ENCODE assay signal across 1 cellular context in the genomic region with DNA sequence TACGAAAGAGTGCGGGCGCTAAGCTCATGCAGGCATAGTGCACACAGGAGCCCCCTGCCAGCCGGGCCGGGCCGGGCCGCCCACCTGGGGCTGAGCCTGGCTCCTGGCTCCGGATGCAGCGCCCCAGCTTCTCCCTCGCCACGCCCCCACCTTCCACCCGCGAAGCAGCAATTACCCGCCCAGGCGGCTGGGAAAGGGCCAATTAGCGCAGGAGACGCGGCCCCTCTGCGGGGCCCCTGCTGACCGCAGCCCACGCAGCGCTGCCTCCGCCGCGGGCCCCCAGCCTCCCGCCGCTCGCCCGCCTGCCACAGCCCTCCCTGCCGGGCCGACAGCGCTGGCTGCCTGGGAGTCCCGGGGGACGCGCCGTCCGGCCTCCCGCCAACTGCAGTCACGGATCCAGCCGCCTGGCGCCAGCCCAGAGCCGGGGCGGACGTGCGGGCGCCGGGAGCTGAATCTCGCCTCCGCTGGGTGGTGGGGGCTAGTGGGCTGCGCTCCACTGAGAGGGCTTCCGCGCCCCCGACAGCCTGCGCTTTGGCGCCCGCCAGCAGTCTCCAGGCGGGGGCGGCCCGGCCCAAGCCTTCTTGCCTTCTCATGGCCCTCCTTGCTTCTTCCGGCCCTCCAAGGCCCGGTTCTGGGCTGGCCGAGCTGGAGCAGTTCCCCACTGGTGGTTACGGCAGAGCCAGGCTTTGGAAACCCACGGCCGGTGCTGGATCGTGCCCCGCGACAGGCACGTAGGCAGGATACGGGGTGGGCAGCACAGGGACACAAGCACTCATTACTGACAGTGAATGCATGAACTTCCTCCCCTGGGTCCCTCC.
A peak's percentile ranks its signal among the peaks of the same experiment; 100 is the strongest.
TF ChIP-seq lines count a peak whose summit lies in the region.

No MANE protein-coding gene starts in this region.

TF ChIP-seq in HepG2, 621 proteins besides CTCF, POLR2A, EP300 and RAD21 (continued from another document):
- TF ChIP-seq, protein P1, sequence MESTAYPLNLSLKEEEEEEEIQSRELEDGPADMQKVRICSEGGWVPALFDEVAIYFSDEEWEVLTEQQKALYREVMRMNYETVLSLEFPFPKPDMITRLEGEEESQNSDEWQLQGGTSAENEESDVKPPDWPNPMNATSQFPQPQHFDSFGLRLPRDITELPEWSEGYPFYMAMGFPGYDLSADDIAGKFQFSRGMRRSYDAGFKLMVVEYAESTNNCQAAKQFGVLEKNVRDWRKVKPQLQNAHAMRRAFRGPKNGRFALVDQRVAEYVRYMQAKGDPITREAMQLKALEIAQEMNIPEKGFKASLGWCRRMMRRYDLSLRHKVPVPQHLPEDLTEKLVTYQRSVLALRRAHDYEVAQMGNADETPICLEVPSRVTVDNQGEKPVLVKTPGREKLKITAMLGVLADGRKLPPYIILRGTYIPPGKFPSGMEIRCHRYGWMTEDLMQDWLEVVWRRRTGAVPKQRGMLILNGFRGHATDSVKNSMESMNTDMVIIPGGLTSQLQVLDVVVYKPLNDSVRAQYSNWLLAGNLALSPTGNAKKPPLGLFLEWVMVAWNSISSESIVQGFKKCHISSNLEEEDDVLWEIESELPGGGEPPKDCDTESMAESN (CRISPR knock-in tag; conservative IDR thresholded peaks at IDR 0.05), result peak; percentile 56; the same call in 1 of the 2 replicates
- TF ChIP-seq FOXA1 (IDR thresholded peaks at IDR 0.05), result no peak
- no peak for TF ChIP-seq FOXA1 (CRISPR knock-in tag; IDR thresholded peaks at IDR 0.05)
- TF ChIP-seq, protein P2, sequence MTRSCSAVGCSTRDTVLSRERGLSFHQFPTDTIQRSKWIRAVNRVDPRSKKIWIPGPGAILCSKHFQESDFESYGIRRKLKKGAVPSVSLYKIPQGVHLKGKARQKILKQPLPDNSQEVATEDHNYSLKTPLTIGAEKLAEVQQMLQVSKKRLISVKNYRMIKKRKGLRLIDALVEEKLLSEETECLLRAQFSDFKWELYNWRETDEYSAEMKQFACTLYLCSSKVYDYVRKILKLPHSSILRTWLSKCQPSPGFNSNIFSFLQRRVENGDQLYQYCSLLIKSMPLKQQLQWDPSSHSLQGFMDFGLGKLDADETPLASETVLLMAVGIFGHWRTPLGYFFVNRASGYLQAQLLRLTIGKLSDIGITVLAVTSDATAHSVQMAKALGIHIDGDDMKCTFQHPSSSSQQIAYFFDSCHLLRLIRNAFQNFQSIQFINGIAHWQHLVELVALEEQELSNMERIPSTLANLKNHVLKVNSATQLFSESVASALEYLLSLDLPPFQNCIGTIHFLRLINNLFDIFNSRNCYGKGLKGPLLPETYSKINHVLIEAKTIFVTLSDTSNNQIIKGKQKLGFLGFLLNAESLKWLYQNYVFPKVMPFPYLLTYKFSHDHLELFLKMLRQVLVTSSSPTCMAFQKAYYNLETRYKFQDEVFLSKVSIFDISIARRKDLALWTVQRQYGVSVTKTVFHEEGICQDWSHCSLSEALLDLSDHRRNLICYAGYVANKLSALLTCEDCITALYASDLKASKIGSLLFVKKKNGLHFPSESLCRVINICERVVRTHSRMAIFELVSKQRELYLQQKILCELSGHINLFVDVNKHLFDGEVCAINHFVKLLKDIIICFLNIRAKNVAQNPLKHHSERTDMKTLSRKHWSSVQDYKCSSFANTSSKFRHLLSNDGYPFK (CRISPR knock-in tag; IDR thresholded peaks at IDR 0.05; ENCODE audit: borderline replicate concordance), result 0 out of 2 replicates have a peak, but pooled peaks have one; percentile 9
- peak; percentile 36; the same call in 1 of the 2 replicates for TF ChIP-seq HOXA3 (CRISPR knock-in tag; IDR thresholded peaks at IDR 0.05)
- TF ChIP-seq ZNF225 (CRISPR knock-in tag; IDR thresholded peaks at IDR 0.05), result peak; percentile 29; the same call in 1 of the 2 replicates
- TF ChIP-seq ZNF777 (CRISPR knock-in tag; IDR thresholded peaks at IDR 0.05), result peak; percentile 99
- TF ChIP-seq ZFP90 (CRISPR knock-in tag; IDR thresholded peaks at IDR 0.05; ENCODE audit: borderline replicate concordance), result 0 out of 2 replicates have a peak, but pooled peaks have one; percentile 28
- TF ChIP-seq ZNF761 (CRISPR knock-in tag; conservative IDR thresholded peaks at IDR 0.05), result 0 out of 2 replicates have a peak, but pooled peaks have one; percentile 17
- no peak for TF ChIP-seq CC2D1A (CRISPR knock-in tag; IDR thresholded peaks at IDR 0.05)
- TF ChIP-seq ZNF343 (CRISPR knock-in tag; IDR thresholded peaks at IDR 0.05), result 0 out of 2 replicates have a peak, but pooled peaks have one; percentile 40
- TF ChIP-seq ZNF607 (CRISPR knock-in tag; IDR thresholded peaks at IDR 0.05; ENCODE audit: borderline replicate concordance), result peak; percentile 77
- TF ChIP-seq ERF (CRISPR knock-in tag; IDR thresholded peaks at IDR 0.05), result 0 out of 2 replicates have a peak, but pooled peaks have one; percentile 25
- 0 out of 2 replicates have a peak, but pooled peaks have one; percentile 19 for TF ChIP-seq HOXD1 (CRISPR knock-in tag; IDR thresholded peaks at IDR 0.05)
- peak; percentile 56; the same call in 1 of the 2 replicates for TF ChIP-seq TFDP2 (CRISPR knock-in tag; IDR thresholded peaks at IDR 0.05)
- TF ChIP-seq ZFY (CRISPR knock-in tag; IDR thresholded peaks at IDR 0.05), result peak; percentile 53
- TF ChIP-seq GRHL1 (CRISPR knock-in tag; conservative IDR thresholded peaks at IDR 0.05), result no peak
- 0 out of 2 replicates have a peak, but pooled peaks have one; percentile 24 for TF ChIP-seq ZNF276 (CRISPR knock-in tag; IDR thresholded peaks at IDR 0.05; ENCODE audit: low read depth)
- peak; percentile 30; the same call in 1 of the 2 replicates for TF ChIP-seq ZNF839 (CRISPR knock-in tag; IDR thresholded peaks at IDR 0.05; ENCODE audit: borderline replicate concordance)
- peak; percentile 72; the same call in 1 of the 2 replicates for TF ChIP-seq ZFAT (CRISPR knock-in tag; conservative IDR thresholded peaks at IDR 0.05)
